Comparison of ENCODE assay signal across 11 cellular contexts in the genomic region with DNA sequence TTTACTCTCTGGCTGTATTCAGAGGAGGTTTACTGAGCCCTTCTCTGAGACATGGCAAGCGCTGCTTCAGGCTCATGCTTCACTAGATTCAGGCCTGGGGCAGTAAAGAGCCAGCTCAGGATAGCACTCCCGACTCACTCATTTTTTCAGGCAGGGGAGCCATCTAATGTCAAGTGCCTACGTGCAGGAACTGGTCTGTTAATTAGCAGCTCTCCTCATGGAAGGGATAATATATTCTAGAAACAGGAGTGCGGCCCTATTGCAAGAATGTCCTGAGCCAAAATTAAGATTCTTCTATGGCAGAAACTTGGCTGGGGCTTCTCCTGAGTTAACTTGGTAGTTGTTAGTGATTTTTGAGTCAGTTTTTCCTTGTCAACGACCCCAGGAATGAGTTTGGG.
DNase-seq lines count a peak whose midpoint lies in the region; ATAC-seq and TF ChIP-seq lines count a peak whose summit lies in the region.
"Had no signal": no experiment of that assay in that cellular context is flagged by ENCODE, and none has a peak within 500 bp of the region (broad histone marks: within the 10 kb centered on the region; RNA-seq: fewer than 3 reads in every experiment).

No MANE protein-coding gene starts in this region.

- DNase-seq in ascending aorta (ENCODE audit: low spot score in 2 of 2) = no peak
- DNase-seq in islet precursor cell = peak; percentile 78
- no peak for DNase-seq in smooth muscle cell (lab: John Stamatoyannopoulos, UW; ENCODE audit: unreplicated experiment)
- DNase-seq in stimulated activated effector memory CD8-positive, alpha-beta T cell treated with anti-CD3 and anti-CD28 coated beads, Interleukin-12 subunit alpha, Interleukin-12 subunit beta, amount 100 ng/mL, for 72 hours (ENCODE audit: low spot score in 2 of 2) = no peak
- DNase-seq: naive B cell had no signal

- H3K4me3 ChIP-seq in HUES48 (ENCODE audit: low read depth, low read length) (no peak overlapping the region), ascending aorta (peak overlapping the region in 1 of 2 donors; percentile 7), smooth muscle cell (no peak overlapping the region)
- H3K4me3 ChIP-seq: GM12878 had no signal

- no peaks in the 10 kb centered on the region for H3K27me3 ChIP-seq in HUES48 (ENCODE audit: control insufficient read depth, insufficient read depth, low read length)
- no peaks in the 10 kb centered on the region for H3K27me3 ChIP-seq in ascending aorta
- no peaks in the 10 kb centered on the region for H3K27me3 ChIP-seq in smooth muscle cell (ENCODE audit: low read depth)

- peak overlapping the region; percentile 62 for H3K4me2 ChIP-seq in smooth muscle cell

- intact Hi-C loops in ascending aorta (cut with DNase I) = loop anchor here (2.0 to 5.0 kb wide), 3 partner anchors 29 to 293 kb away; no protein-coding TSS in a partner anchor

- H3K9me3 Mint-ChIP-seq in stimulated activated effector memory CD8-positive, alpha-beta T cell treated with anti-CD3 and anti-CD28 coated beads, Interleukin-12 subunit alpha, Interleukin-12 subunit beta, amount 100 ng/mL, for 72 hours = no peaks in the 10 kb centered on the region

- no peak overlapping the region for H3K27ac Mint-ChIP-seq in stimulated activated effector memory CD8-positive, alpha-beta T cell treated with anti-CD3 and anti-CD28 coated beads, Interleukin-12 subunit alpha, Interleukin-12 subunit beta, amount 100 ng/mL, for 72 hours
- H3K27ac Mint-ChIP-seq: naive B cell had no signal

- no peaks in the 10 kb centered on the region for H4K20me1 ChIP-seq in smooth muscle cell (ENCODE audit: low read depth)

- H3K36me3 ChIP-seq in HUES48 (ENCODE audit: control insufficient read depth, insufficient read depth, low read length) (no peaks in the 10 kb centered on the region), ascending aorta (no peaks in the 10 kb centered on the region), smooth muscle cell (ENCODE audit: low read depth) (no peaks in the 10 kb centered on the region)

- peaks cover 19% of the 10 kb centered on the region for H3K4me1 Mint-ChIP-seq in stimulated activated effector memory CD8-positive, alpha-beta T cell treated with anti-CD3 and anti-CD28 coated beads, Interleukin-12 subunit alpha, Interleukin-12 subunit beta, amount 100 ng/mL, for 72 hours
- H3K4me1 Mint-ChIP-seq: naive B cell had no signal

- H2AFZ ChIP-seq in smooth muscle cell (ENCODE audit: low read depth) = no peak overlapping the region

- no peaks in the 10 kb centered on the region for H3K79me2 ChIP-seq in smooth muscle cell (ENCODE audit: low read depth)

- H3K36me3 Mint-ChIP-seq in stimulated activated effector memory CD8-positive, alpha-beta T cell treated with anti-CD3 and anti-CD28 coated beads, Interleukin-12 subunit alpha, Interleukin-12 subunit beta, amount 100 ng/mL, for 72 hours = no peaks in the 10 kb centered on the region
- H3K36me3 Mint-ChIP-seq: naive B cell had no signal

- peaks cover 34% of the 10 kb centered on the region for H3F3A ChIP-seq in smooth muscle cell (ENCODE audit: low read depth)

- H3K9me3 ChIP-seq in HUES48 (ENCODE audit: control insufficient read depth, insufficient read depth, low read length) = no peaks in the 10 kb centered on the region
- no peaks in the 10 kb centered on the region for H3K9me3 ChIP-seq in ascending aorta
- no peaks in the 10 kb centered on the region for H3K9me3 ChIP-seq in smooth muscle cell (replicated peaks; ENCODE audit: low read depth)

- TF ChIP-seq CTCF in ascending aorta (IDR thresholded peaks at IDR 0.05) = peak in 1 of 3 experiments; percentile 19
- TF ChIP-seq CTCF in smooth muscle cell (IDR thresholded peaks at IDR 0.05; ENCODE audit: borderline replicate concordance, insufficient read depth, poor library complexity, severe bottlenecking) = no peak

- no peak overlapping the region for H3K4me3 Mint-ChIP-seq in stimulated activated effector memory CD8-positive, alpha-beta T cell treated with anti-CD3 and anti-CD28 coated beads, Interleukin-12 subunit alpha, Interleukin-12 subunit beta, amount 100 ng/mL, for 72 hours
- H3K4me3 Mint-ChIP-seq: naive B cell had no signal

- no peak for ATAC-seq in HG02885 (IDR thresholded peaks at IDR 0.05; ENCODE audit: poor library complexity, unreplicated experiment)
- no peak for ATAC-seq in GM18858 (IDR thresholded peaks at IDR 0.05; ENCODE audit: unreplicated experiment)
- ATAC-seq in stimulated activated effector memory CD8-positive, alpha-beta T cell treated with anti-CD3 and anti-CD28 coated beads, Interleukin-12 subunit alpha, Interleukin-12 subunit beta, amount 100 ng/mL, for 72 hours = no peak
- no peak for ATAC-seq in HG02571 (IDR thresholded peaks at IDR 0.05; ENCODE audit: unreplicated experiment)

- no peak overlapping the region for H3K9ac ChIP-seq in HUES48 (ENCODE audit: low read depth, low read length)
- peak overlapping the region; percentile 73 for H3K9ac ChIP-seq in smooth muscle cell (ENCODE audit: low read depth)

- H3K27ac ChIP-seq in HUES48 (ENCODE audit: low read depth, low read length) = peak overlapping the region; percentile 53
- H3K27ac ChIP-seq in ascending aorta = peak overlapping the region; percentile 89 to 93
- peak overlapping the region; percentile 99 for H3K27ac ChIP-seq in smooth muscle cell (ENCODE audit: low read depth)
- H3K27ac ChIP-seq: VCaP had no signal

- H3K4me1 ChIP-seq in HUES48 (ENCODE audit: control insufficient read depth, insufficient read depth, low read length) (peaks cover 31% of the 10 kb centered on the region), ascending aorta (peaks cover 31 to 75% of the 10 kb centered on the region in 2 donors), smooth muscle cell (ENCODE audit: low read depth) (peaks cover 53% of the 10 kb centered on the region)

- 34% methylated on average over 5 of the region's 5 CpGs for WGBS in smooth muscle cell (ENCODE audit: low lambda C conversion rate)
